8 cellular contexts compared by ENCODE assay signal in genomic region chr12:83642205-83642604, GRCh38.
"Had no signal": no experiment of that assay in that cellular context is flagged by ENCODE, and none has a peak within 500 bp of the region (broad histone marks: within the 10 kb centered on the region; RNA-seq: fewer than 3 reads in every experiment).

No MANE protein-coding gene starts in this region.

- H3K36me3 ChIP-seq: HAP-1 had no signal

- ATAC-seq: HCT116, HepG2 had no signal

- H3K27ac ChIP-seq: GM23248, HL-60 had no signal

- DNase-seq: GM23248, GOT3, HFFc6 had no signal

- H2AFZ ChIP-seq: GM23248 had no signal

- H3K9me3 ChIP-seq: HAP-1 had no signal

- H3K9ac ChIP-seq: GM23248 had no signal

- FAIRE-seq: H54, HepG2 had no signal

- H3K4me3 ChIP-seq: GM23248, HAP-1 had no signal
